38 cellular contexts compared by ENCODE assay signal in the genomic region with DNA sequence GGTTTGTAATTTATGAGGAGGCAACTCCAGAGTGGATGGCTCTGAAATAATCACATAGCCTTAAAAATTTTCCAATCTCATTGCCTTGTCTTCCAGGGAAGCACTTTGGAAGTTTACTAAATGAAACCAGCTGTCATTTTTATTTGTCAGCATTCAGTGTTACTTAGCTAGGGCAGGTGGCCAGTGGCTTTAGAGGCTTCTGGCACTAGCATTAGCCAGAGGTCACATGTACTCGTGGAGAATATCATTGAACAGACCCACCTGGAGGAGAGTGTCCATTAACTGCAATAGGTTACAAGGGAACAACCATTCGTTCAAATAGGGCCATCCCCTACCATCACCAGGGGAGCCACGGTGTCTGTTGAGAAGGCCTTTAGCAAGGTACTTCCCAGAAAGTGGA.
"Had no signal": no experiment of that assay in that cellular context is flagged by ENCODE, and none has a peak within 500 bp of the region (broad histone marks: within the 10 kb centered on the region; RNA-seq: fewer than 3 reads in every experiment).

No MANE protein-coding gene starts in this region.

- H3K4me1 Mint-ChIP-seq: activated B cell treated with CpG ODN at 0.5 μM for 24 hours; activated CD8-positive, alpha-beta memory T cell treated with anti-CD3 and anti-CD28 coated beads, Interleukin-2, amount 10 ng/mL, durations not matched to agents 7 days and 5 days; activated naive CD4-positive, alpha-beta T cell treated with anti-CD3 and anti-CD28 coated beads, Interleukin-2, amount 50 U/mL, for 24 hours; activated naive CD8-positive, alpha-beta T cell treated with anti-CD3 and anti-CD28 coated beads for 36 hours; activated naive CD8-positive, alpha-beta T cell treated with anti-CD3 and anti-CD28 coated beads, Interleukin-2, amount 50 U/mL, for 24 hours; brain; endodermal cell; T-helper 17 cell had no signal

- DNase-seq: activated B cell treated with CpG ODN at 0.5 μM for 24 hours; activated CD4-positive, alpha-beta memory T cell treated with anti-CD3 and anti-CD28 coated beads for 36 hours; activated CD4-positive, alpha-beta T cell treated with anti-CD3 and anti-CD28 coated beads for 48 hours; activated CD8-positive, alpha-beta memory T cell treated with anti-CD3 and anti-CD28 coated beads, Interleukin-2, amount 10 ng/mL, durations not matched to agents 7 days and 5 days; activated CD8-positive, alpha-beta memory T cell treated with anti-CD3 and anti-CD28 coated beads, Interleukin-2, amount 50 U/mL, for 4 hours; activated CD8-positive, alpha-beta T cell treated with anti-CD3 and anti-CD28 coated beads, Interleukin-2, amount 10 ng/mL, durations not matched to agents 7 days and 5 days; activated effector memory CD4-positive, alpha-beta T cell treated with anti-CD3 and anti-CD28 coated beads, Interleukin-2, amount 50 U/mL, for 16 hours; activated naive CD4-positive, alpha-beta T cell treated with anti-CD3 and anti-CD28 coated beads for 36 hours; activated naive CD8-positive, alpha-beta T cell treated with anti-CD3 and anti-CD28 coated beads for 36 hours; activated naive CD8-positive, alpha-beta T cell treated with anti-CD3 and anti-CD28 coated beads, Interleukin-2, amount 50 U/mL, for 24 hours; activated T-cell treated with anti-CD3 and anti-CD28 coated beads, Interleukin-2, amount 50 U/mL, for 1 hour; activated T-cell treated with anti-CD3 and anti-CD28 coated beads, Interleukin-2, amount 50 U/mL, for 48 hours; adrenal gland; amygdala; central memory CD4-positive, alpha-beta T cell; cerebellar nuclear complex; dorsolateral prefrontal cortex; effector memory CD4-positive, alpha-beta T cell; endodermal cell; foreskin fibroblast; SW 1271; T-helper 1 cell; T-helper 17 cell; T1000; WERI-Rb-1 had no signal

- H3K9me3 Mint-ChIP-seq: activated B cell treated with CpG ODN at 0.5 μM for 24 hours; activated CD4-positive, alpha-beta memory T cell treated with anti-CD3 and anti-CD28 coated beads for 36 hours; activated naive CD4-positive, alpha-beta T cell treated with anti-CD3 and anti-CD28 coated beads for 36 hours; activated naive CD4-positive, alpha-beta T cell treated with anti-CD3 and anti-CD28 coated beads, Interleukin-2, amount 50 U/mL, for 24 hours; activated naive CD8-positive, alpha-beta T cell treated with anti-CD3 and anti-CD28 coated beads for 36 hours; activated naive CD8-positive, alpha-beta T cell treated with anti-CD3 and anti-CD28 coated beads, Interleukin-2, amount 50 U/mL, for 24 hours; activated T-helper 1 cell treated with anti-CD3 and anti-CD28 coated beads, Interleukin-12 subunit alpha, Interleukin-12 subunit beta, Interleukin-2, Interleukin-4 antibody, amounts not matched to agents 30 ng/mL and 10 ng/mL and 1 ng/mL, durations not matched to agents 14 hours and 24 hours and 36 hours; activated T-helper 2 cell treated with anti-CD3 and anti-CD28 coated beads, Interferon-gamma antibody, Interleukin-2, Interleukin-4, amounts not matched to agents 10 μg/mL and 5 μg/mL and 100 μg/mL, durations not matched to agents 14 hours and 24 hours and 36 hours; dendritic cell treated with granulocyte-macrophage colony-stimulating factor and Interleukin-4, amounts not matched to agents 40 ng/mL and 50 ng/mL, for 4 days; T-helper 2 cell treated with Interferon-gamma antibody and Interleukin-4, amounts not matched to agents 5 μg/mL and 100 μg/mL, for 36 hours had no signal

- H3K27me3 Mint-ChIP-seq: activated B cell treated with CpG ODN at 0.5 μM for 24 hours; activated CD4-positive, alpha-beta memory T cell treated with anti-CD3 and anti-CD28 coated beads for 36 hours; activated CD8-positive, alpha-beta memory T cell treated with anti-CD3 and anti-CD28 coated beads, Interleukin-2, amount 10 ng/mL, durations not matched to agents 7 days and 5 days; activated naive CD8-positive, alpha-beta T cell treated with anti-CD3 and anti-CD28 coated beads, Interleukin-2, amount 50 U/mL, for 24 hours; dendritic cell treated with granulocyte-macrophage colony-stimulating factor and Interleukin-4, amounts not matched to agents 40 ng/mL and 50 ng/mL, for 4 days had no signal

- FAIRE-seq: frontal cortex had no signal

- H3K36me3 Mint-ChIP-seq: activated CD4-positive, alpha-beta memory T cell treated with anti-CD3 and anti-CD28 coated beads for 36 hours; activated CD8-positive, alpha-beta memory T cell treated with anti-CD3 and anti-CD28 coated beads, Interleukin-2, amount 10 ng/mL, durations not matched to agents 7 days and 5 days; activated naive CD4-positive, alpha-beta T cell treated with anti-CD3 and anti-CD28 coated beads, Interleukin-2, amount 50 U/mL, for 24 hours; activated naive CD8-positive, alpha-beta T cell treated with anti-CD3 and anti-CD28 coated beads for 36 hours; brain had no signal

- H3K27ac ChIP-seq: adrenal gland, ascending aorta, breast epithelium, cardiac muscle cell, coronary artery, dorsolateral prefrontal cortex, WERI-Rb-1 had no signal

- H3K9me3 ChIP-seq: adrenal gland, ascending aorta, breast epithelium had no signal

- H3K27me3 ChIP-seq: adrenal gland, ascending aorta, breast epithelium, cardiac muscle cell had no signal

- H3K4me1 ChIP-seq: adrenal gland, ascending aorta, breast epithelium had no signal

- H3K27ac Mint-ChIP-seq: activated B cell treated with CpG ODN at 0.5 μM for 24 hours; activated CD4-positive, alpha-beta memory T cell treated with anti-CD3 and anti-CD28 coated beads for 36 hours; activated CD8-positive, alpha-beta memory T cell treated with anti-CD3 and anti-CD28 coated beads, Interleukin-2, amount 10 ng/mL, durations not matched to agents 7 days and 5 days; activated CD8-positive, alpha-beta T cell treated with anti-CD3 and anti-CD28 coated beads, Interleukin-2, amount 10 ng/mL, durations not matched to agents 7 days and 5 days; activated naive CD4-positive, alpha-beta T cell treated with anti-CD3 and anti-CD28 coated beads for 36 hours; activated naive CD4-positive, alpha-beta T cell treated with anti-CD3 and anti-CD28 coated beads, Interleukin-2, amount 50 U/mL, for 24 hours; activated naive CD8-positive, alpha-beta T cell treated with anti-CD3 and anti-CD28 coated beads for 36 hours; activated naive CD8-positive, alpha-beta T cell treated with anti-CD3 and anti-CD28 coated beads, Interleukin-2, amount 50 U/mL, for 24 hours; activated T-helper 1 cell treated with anti-CD3 and anti-CD28 coated beads, Interleukin-12 subunit alpha, Interleukin-12 subunit beta, Interleukin-2, Interleukin-4 antibody, amounts not matched to agents 30 ng/mL and 10 ng/mL and 1 ng/mL, durations not matched to agents 14 hours and 24 hours and 36 hours; activated T-helper 2 cell treated with anti-CD3 and anti-CD28 coated beads, Interferon-gamma antibody, Interleukin-2, Interleukin-4, amounts not matched to agents 10 μg/mL and 5 μg/mL and 100 μg/mL, durations not matched to agents 14 hours and 24 hours and 36 hours; dendritic cell treated with granulocyte-macrophage colony-stimulating factor and Interleukin-4, amounts not matched to agents 40 ng/mL and 50 ng/mL, for 4 days; endodermal cell; T-helper 17 cell; T-helper 2 cell treated with Interferon-gamma antibody and Interleukin-4, amounts not matched to agents 5 μg/mL and 100 μg/mL, for 36 hours had no signal

- ATAC-seq: activated CD4-positive, CD25-positive, alpha-beta regulatory T cell treated with anti-CD3 and anti-CD28 coated beads, Interleukin-2, amount 50 U/mL, for 24 hours; activated CD8-positive, alpha-beta memory T cell treated with anti-CD3 and anti-CD28 coated beads, Interleukin-2, amount 10 ng/mL, durations not matched to agents 7 days and 5 days; activated CD8-positive, alpha-beta T cell treated with anti-CD3 and anti-CD28 coated beads, Interleukin-2, amount 10 ng/mL, durations not matched to agents 7 days and 5 days; activated naive CD8-positive, alpha-beta T cell treated with anti-CD3 and anti-CD28 coated beads, Interleukin-2, amount 50 U/mL, for 24 hours; esophagus mucosa; T-helper 17 cell had no signal

- H3K4me3 ChIP-seq: adrenal gland, ascending aorta, breast epithelium, cardiac muscle cell, coronary artery, dorsolateral prefrontal cortex had no signal

- H3K4me3 Mint-ChIP-seq: activated B cell treated with CpG ODN at 0.5 μM for 24 hours; activated CD4-positive, alpha-beta memory T cell treated with anti-CD3 and anti-CD28 coated beads for 36 hours; activated CD8-positive, alpha-beta memory T cell treated with anti-CD3 and anti-CD28 coated beads, Interleukin-2, amount 10 ng/mL, durations not matched to agents 7 days and 5 days; activated CD8-positive, alpha-beta T cell treated with anti-CD3 and anti-CD28 coated beads, Interleukin-2, amount 10 ng/mL, durations not matched to agents 7 days and 5 days; activated naive CD4-positive, alpha-beta T cell treated with anti-CD3 and anti-CD28 coated beads for 36 hours; activated naive CD4-positive, alpha-beta T cell treated with anti-CD3 and anti-CD28 coated beads, Interleukin-2, amount 50 U/mL, for 24 hours; activated naive CD8-positive, alpha-beta T cell treated with anti-CD3 and anti-CD28 coated beads for 36 hours; activated naive CD8-positive, alpha-beta T cell treated with anti-CD3 and anti-CD28 coated beads, Interleukin-2, amount 50 U/mL, for 24 hours; activated T-helper 1 cell treated with anti-CD3 and anti-CD28 coated beads, Interleukin-12 subunit alpha, Interleukin-12 subunit beta, Interleukin-2, Interleukin-4 antibody, amounts not matched to agents 30 ng/mL and 10 ng/mL and 1 ng/mL, durations not matched to agents 14 hours and 24 hours and 36 hours; brain; dendritic cell treated with granulocyte-macrophage colony-stimulating factor and Interleukin-4, amounts not matched to agents 40 ng/mL and 50 ng/mL, for 4 days; endodermal cell; T-helper 17 cell; T-helper 2 cell treated with Interferon-gamma antibody and Interleukin-4, amounts not matched to agents 5 μg/mL and 100 μg/mL, for 36 hours had no signal

- H3K36me3 ChIP-seq: adrenal gland, ascending aorta, breast epithelium, cardiac muscle cell, WERI-Rb-1 had no signal
